ENCODE assay signal across 1 cellular context in the genomic region with DNA sequence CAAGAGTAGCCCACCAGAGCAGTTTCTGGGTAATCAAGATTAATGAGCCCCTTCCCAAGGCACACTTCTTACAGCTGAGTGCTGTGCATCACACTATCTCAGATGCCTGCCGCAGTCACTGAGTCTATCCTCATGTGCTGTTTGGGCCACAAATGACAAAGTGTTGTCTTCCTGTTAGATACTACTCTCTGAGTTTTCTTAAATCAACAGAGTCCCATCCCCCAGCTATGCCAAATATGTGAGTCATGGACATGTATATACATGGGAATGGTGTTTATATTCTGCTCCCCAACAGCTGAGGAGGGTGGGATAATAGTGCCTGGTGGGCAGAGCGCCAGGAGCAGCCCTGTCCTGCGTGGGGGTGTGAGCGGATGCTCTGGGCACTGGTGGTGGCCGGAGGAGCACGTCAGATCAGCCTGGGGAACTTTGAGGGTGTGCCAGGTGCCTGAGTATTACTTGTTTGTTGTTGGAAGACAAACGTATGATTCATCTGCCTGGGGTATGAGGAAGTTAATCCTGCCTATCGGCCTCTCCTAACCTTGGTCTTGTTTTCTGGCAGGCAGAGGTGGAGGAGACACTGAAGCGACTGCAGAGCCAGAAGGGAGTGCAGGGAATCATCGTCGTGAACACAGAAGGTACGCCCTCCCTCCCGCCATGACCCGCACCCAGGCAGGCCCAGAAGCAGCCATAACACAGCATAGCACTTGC.
A peak's percentile ranks its signal among the peaks of the same experiment; 100 is the strongest.
TF ChIP-seq lines count a peak whose summit lies in the region.

No MANE protein-coding gene starts in this region.

TF ChIP-seq in HepG2, 621 proteins besides CTCF, POLR2A, EP300 and RAD21 (continued from another document and continues in another):
- TF ChIP-seq, protein P1, sequence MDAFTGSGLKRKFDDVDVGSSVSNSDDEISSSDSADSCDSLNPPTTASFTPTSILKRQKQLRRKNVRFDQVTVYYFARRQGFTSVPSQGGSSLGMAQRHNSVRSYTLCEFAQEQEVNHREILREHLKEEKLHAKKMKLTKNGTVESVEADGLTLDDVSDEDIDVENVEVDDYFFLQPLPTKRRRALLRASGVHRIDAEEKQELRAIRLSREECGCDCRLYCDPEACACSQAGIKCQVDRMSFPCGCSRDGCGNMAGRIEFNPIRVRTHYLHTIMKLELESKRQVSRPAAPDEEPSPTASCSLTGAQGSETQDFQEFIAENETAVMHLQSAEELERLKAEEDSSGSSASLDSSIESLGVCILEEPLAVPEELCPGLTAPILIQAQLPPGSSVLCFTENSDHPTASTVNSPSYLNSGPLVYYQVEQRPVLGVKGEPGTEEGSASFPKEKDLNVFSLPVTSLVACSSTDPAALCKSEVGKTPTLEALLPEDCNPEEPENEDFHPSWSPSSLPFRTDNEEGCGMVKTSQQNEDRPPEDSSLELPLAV (CRISPR knock-in tag; conservative IDR thresholded peaks at IDR 0.05; ENCODE audit: low read depth) = no peak
- TF ChIP-seq, protein P2, sequence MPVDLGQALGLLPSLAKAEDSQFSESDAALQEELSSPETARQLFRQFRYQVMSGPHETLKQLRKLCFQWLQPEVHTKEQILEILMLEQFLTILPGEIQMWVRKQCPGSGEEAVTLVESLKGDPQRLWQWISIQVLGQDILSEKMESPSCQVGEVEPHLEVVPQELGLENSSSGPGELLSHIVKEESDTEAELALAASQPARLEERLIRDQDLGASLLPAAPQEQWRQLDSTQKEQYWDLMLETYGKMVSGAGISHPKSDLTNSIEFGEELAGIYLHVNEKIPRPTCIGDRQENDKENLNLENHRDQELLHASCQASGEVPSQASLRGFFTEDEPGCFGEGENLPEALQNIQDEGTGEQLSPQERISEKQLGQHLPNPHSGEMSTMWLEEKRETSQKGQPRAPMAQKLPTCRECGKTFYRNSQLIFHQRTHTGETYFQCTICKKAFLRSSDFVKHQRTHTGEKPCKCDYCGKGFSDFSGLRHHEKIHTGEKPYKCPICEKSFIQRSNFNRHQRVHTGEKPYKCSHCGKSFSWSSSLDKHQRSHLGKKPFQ (CRISPR knock-in tag; IDR thresholded peaks at IDR 0.05; ENCODE audit: insufficient replicate concordance) = peak; percentile 95
- TF ChIP-seq, protein P3, sequence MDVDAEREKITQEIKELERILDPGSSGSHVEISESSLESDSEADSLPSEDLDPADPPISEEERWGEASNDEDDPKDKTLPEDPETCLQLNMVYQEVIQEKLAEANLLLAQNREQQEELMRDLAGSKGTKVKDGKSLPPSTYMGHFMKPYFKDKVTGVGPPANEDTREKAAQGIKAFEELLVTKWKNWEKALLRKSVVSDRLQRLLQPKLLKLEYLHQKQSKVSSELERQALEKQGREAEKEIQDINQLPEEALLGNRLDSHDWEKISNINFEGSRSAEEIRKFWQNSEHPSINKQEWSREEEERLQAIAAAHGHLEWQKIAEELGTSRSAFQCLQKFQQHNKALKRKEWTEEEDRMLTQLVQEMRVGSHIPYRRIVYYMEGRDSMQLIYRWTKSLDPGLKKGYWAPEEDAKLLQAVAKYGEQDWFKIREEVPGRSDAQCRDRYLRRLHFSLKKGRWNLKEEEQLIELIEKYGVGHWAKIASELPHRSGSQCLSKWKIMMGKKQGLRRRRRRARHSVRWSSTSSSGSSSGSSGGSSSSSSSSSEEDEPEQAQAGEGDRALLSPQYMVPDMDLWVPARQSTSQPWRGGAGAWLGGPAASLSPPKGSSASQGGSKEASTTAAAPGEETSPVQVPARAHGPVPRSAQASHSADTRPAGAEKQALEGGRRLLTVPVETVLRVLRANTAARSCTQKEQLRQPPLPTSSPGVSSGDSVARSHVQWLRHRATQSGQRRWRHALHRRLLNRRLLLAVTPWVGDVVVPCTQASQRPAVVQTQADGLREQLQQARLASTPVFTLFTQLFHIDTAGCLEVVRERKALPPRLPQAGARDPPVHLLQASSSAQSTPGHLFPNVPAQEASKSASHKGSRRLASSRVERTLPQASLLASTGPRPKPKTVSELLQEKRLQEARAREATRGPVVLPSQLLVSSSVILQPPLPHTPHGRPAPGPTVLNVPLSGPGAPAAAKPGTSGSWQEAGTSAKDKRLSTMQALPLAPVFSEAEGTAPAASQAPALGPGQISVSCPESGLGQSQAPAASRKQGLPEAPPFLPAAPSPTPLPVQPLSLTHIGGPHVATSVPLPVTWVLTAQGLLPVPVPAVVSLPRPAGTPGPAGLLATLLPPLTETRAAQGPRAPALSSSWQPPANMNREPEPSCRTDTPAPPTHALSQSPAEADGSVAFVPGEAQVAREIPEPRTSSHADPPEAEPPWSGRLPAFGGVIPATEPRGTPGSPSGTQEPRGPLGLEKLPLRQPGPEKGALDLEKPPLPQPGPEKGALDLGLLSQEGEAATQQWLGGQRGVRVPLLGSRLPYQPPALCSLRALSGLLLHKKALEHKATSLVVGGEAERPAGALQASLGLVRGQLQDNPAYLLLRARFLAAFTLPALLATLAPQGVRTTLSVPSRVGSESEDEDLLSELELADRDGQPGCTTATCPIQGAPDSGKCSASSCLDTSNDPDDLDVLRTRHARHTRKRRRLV (CRISPR knock-in tag; IDR thresholded peaks at IDR 0.05) = peak; percentile 79
- TF ChIP-seq, protein P4, sequence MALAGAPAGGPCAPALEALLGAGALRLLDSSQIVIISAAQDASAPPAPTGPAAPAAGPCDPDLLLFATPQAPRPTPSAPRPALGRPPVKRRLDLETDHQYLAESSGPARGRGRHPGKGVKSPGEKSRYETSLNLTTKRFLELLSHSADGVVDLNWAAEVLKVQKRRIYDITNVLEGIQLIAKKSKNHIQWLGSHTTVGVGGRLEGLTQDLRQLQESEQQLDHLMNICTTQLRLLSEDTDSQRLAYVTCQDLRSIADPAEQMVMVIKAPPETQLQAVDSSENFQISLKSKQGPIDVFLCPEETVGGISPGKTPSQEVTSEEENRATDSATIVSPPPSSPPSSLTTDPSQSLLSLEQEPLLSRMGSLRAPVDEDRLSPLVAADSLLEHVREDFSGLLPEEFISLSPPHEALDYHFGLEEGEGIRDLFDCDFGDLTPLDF (CRISPR knock-in tag; IDR thresholded peaks at IDR 0.05) = no peak
- TF ChIP-seq ZNF121 (CRISPR knock-in tag; IDR thresholded peaks at IDR 0.05) (peak; percentile 34; the same call in 1 of the 2 replicates), JUN (CRISPR knock-in tag; IDR thresholded peaks at IDR 0.05) (peak; percentile 98), GPN1 (CRISPR knock-in tag; IDR thresholded peaks at IDR 0.05; ENCODE audit: borderline replicate concordance) (no peak), ZNF782 (CRISPR knock-in tag; IDR thresholded peaks at IDR 0.05; ENCODE audit: borderline replicate concordance) (peak; percentile 84; the same call in 1 of the 2 replicates), ZNF878 (CRISPR knock-in tag; IDR thresholded peaks at IDR 0.05) (peak; percentile 95), IKZF1 (IDR thresholded peaks at IDR 0.05) (no peak), SMARCE1 (IDR thresholded peaks at IDR 0.05; ENCODE audit: borderline replicate concordance) (no peak), ZSCAN21 (CRISPR knock-in tag; IDR thresholded peaks at IDR 0.05; ENCODE audit: borderline replicate concordance) (no peak), SYNCRIP (IDR thresholded peaks at IDR 0.05; ENCODE audit: insufficient read depth, low read depth, low read length) (no peak), DNMT1 (CRISPR knock-in tag; IDR thresholded peaks at IDR 0.05) (no peak), NFYB (CRISPR knock-in tag; IDR thresholded peaks at IDR 0.05) (no peak), KDM5B (CRISPR knock-in tag; IDR thresholded peaks at IDR 0.05; ENCODE audit: borderline replicate concordance) (peak; percentile 89), HNF4G (IDR thresholded peaks at IDR 0.05; ENCODE audit: borderline replicate concordance, low read depth, low read length) (peak; percentile 28; the same call in 1 of the 2 replicates), HNF4G (CRISPR knock-in tag; IDR thresholded peaks at IDR 0.05; ENCODE audit: borderline replicate concordance, low read depth) (peak; percentile 71; the same call in 1 of the 2 replicates), ZNF850 (CRISPR knock-in tag; conservative IDR thresholded peaks at IDR 0.05) (no peak), BRD4 (CRISPR knock-in tag; IDR thresholded peaks at IDR 0.05) (peak; percentile 34; the same call in 1 of the 2 replicates), NFKB2 (CRISPR knock-in tag; IDR thresholded peaks at IDR 0.05; ENCODE audit: borderline replicate concordance) (peak; percentile 87; the same call in 1 of the 2 replicates)
- TF ChIP-seq, protein P5, sequence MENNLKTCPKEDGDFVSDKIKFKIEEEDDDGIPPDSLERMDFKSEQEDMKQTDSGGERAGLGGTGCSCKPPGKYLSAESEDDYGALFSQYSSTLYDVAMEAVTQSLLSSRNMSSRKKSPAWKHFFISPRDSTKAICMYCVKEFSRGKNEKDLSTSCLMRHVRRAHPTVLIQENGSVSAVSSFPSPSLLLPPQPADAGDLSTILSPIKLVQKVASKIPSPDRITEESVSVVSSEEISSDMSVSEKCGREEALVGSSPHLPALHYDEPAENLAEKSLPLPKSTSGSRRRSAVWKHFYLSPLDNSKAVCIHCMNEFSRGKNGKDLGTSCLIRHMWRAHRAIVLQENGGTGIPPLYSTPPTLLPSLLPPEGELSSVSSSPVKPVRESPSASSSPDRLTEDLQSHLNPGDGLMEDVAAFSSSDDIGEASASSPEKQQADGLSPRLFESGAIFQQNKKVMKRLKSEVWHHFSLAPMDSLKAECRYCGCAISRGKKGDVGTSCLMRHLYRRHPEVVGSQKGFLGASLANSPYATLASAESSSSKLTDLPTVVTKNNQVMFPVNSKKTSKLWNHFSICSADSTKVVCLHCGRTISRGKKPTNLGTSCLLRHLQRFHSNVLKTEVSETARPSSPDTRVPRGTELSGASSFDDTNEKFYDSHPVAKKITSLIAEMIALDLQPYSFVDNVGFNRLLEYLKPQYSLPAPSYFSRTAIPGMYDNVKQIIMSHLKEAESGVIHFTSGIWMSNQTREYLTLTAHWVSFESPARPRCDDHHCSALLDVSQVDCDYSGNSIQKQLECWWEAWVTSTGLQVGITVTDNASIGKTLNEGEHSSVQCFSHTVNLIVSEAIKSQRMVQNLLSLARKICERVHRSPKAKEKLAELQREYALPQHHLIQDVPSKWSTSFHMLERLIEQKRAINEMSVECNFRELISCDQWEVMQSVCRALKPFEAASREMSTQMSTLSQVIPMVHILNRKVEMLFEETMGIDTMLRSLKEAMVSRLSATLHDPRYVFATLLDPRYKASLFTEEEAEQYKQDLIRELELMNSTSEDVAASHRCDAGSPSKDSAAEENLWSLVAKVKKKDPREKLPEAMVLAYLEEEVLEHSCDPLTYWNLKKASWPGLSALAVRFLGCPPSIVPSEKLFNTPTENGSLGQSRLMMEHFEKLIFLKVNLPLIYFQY (CRISPR knock-in tag; IDR thresholded peaks at IDR 0.05; ENCODE audit: borderline replicate concordance) = peak; percentile 73; the same call in 1 of the 2 replicates
- TF ChIP-seq, protein P6, sequence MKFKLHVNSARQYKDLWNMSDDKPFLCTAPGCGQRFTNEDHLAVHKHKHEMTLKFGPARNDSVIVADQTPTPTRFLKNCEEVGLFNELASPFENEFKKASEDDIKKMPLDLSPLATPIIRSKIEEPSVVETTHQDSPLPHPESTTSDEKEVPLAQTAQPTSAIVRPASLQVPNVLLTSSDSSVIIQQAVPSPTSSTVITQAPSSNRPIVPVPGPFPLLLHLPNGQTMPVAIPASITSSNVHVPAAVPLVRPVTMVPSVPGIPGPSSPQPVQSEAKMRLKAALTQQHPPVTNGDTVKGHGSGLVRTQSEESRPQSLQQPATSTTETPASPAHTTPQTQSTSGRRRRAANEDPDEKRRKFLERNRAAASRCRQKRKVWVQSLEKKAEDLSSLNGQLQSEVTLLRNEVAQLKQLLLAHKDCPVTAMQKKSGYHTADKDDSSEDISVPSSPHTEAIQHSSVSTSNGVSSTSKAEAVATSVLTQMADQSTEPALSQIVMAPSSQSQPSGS (CRISPR knock-in tag; IDR thresholded peaks at IDR 0.05) = peak; percentile 46; the same call in 1 of the 2 replicates
- TF ChIP-seq, protein P7, sequence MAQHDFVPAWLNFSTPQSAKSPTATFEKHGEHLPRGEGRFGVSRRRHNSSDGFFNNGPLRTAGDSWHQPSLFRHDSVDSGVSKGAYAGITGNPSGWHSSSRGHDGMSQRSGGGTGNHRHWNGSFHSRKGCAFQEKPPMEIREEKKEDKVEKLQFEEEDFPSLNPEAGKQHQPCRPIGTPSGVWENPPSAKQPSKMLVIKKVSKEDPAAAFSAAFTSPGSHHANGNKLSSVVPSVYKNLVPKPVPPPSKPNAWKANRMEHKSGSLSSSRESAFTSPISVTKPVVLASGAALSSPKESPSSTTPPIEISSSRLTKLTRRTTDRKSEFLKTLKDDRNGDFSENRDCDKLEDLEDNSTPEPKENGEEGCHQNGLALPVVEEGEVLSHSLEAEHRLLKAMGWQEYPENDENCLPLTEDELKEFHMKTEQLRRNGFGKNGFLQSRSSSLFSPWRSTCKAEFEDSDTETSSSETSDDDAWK (CRISPR knock-in tag; IDR thresholded peaks at IDR 0.05) = no peak
- TF ChIP-seq, protein P8, sequence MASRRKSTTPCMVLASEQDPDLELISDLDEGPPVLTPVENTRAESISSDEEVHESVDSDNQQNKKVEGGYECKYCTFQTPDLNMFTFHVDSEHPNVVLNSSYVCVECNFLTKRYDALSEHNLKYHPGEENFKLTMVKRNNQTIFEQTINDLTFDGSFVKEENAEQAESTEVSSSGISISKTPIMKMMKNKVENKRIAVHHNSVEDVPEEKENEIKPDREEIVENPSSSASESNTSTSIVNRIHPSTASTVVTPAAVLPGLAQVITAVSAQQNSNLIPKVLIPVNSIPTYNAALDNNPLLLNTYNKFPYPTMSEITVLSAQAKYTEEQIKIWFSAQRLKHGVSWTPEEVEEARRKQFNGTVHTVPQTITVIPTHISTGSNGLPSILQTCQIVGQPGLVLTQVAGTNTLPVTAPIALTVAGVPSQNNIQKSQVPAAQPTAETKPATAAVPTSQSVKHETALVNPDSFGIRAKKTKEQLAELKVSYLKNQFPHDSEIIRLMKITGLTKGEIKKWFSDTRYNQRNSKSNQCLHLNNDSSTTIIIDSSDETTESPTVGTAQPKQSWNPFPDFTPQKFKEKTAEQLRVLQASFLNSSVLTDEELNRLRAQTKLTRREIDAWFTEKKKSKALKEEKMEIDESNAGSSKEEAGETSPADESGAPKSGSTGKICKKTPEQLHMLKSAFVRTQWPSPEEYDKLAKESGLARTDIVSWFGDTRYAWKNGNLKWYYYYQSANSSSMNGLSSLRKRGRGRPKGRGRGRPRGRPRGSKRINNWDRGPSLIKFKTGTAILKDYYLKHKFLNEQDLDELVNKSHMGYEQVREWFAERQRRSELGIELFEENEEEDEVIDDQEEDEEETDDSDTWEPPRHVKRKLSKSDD (CRISPR knock-in tag; IDR thresholded peaks at IDR 0.05; ENCODE audit: low read depth) = no peak
- TF ChIP-seq, protein P9, sequence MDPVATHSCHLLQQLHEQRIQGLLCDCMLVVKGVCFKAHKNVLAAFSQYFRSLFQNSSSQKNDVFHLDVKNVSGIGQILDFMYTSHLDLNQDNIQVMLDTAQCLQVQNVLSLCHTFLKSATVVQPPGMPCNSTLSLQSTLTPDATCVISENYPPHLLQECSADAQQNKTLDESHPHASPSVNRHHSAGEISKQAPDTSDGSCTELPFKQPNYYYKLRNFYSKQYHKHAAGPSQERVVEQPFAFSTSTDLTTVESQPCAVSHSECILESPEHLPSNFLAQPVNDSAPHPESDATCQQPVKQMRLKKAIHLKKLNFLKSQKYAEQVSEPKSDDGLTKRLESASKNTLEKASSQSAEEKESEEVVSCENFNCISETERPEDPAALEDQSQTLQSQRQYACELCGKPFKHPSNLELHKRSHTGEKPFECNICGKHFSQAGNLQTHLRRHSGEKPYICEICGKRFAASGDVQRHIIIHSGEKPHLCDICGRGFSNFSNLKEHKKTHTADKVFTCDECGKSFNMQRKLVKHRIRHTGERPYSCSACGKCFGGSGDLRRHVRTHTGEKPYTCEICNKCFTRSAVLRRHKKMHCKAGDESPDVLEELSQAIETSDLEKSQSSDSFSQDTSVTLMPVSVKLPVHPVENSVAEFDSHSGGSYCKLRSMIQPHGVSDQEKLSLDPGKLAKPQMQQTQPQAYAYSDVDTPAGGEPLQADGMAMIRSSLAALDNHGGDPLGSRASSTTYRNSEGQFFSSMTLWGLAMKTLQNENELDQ (CRISPR knock-in tag; IDR thresholded peaks at IDR 0.05; ENCODE audit: borderline replicate concordance) = no peak
